Comparison of ENCODE assay signal across 14 cellular contexts in genomic region chr14:106210650-106211049, GRCh38.
DNase-seq lines count a peak whose midpoint lies in the region; ATAC-seq and TF ChIP-seq lines count a peak whose summit lies in the region.
"Had no signal": no experiment of that assay in that cellular context is flagged by ENCODE, and none has a peak within 500 bp of the region (broad histone marks: within the 10 kb centered on the region; RNA-seq: fewer than 3 reads in every experiment).

No MANE protein-coding gene starts in this region.

- peaks cover 37% of the 10 kb centered on the region for H3K4me1 Mint-ChIP-seq in Caco-2 (ENCODE audit: low read depth, unreplicated experiment)

- CTCF ChIA-PET in Caco-2 (lab: Charles Lee), result interaction anchor here (0.6 to 0.9 kb wide), 4 partner anchors 11 to 261 kb away, joined by 3 to 7 read pairs (median 4); no protein-coding TSS in a partner anchor

- intact Hi-C loops in Caco-2 (cut with micrococcal nuclease; ENCODE audit: unreplicated experiment), result loop anchor here (1.0 kb wide), 1 partner anchor 40 kb away; no protein-coding TSS in a partner anchor

- peaks cover 6% of the 10 kb centered on the region; the same call in 1 of the 2 replicates for H3K9me3 ChIP-seq in Caco-2
- no peaks in the 10 kb centered on the region for H3K9me3 ChIP-seq in OCI-LY3 (ENCODE audit: insufficient read depth, low read length)
- H3K9me3 ChIP-seq: adrenal gland, lower lobe of right lung had no signal

- TF ChIP-seq CTCF in Caco-2 (IDR thresholded peaks at IDR 0.05; ENCODE audit: insufficient read depth in 1 of 2, low read depth in 1 of 2, low read length in 1 of 2, severe bottlenecking in 1 of 2, unreplicated experiment in 1 of 2) (peak; percentile 21 to 50), GM12864 (IDR thresholded peaks at IDR 0.05; ENCODE audit: low read depth, low read length, missing control alignments) (peak; percentile 11), OCI-LY3 (IDR thresholded peaks at IDR 0.05; ENCODE audit: low read depth, low read length) (peak; percentile 39)

- H3K27ac ChIP-seq in OCI-LY3 (ENCODE audit: low read length), result no peak overlapping the region
- H3K27ac ChIP-seq: adrenal gland, GM23248, lower lobe of right lung, VCaP had no signal

- peaks cover 39% of the 10 kb centered on the region for H3K4me1 ChIP-seq in Caco-2
- H3K4me1 ChIP-seq in OCI-LY3 (ENCODE audit: low read length), result no peaks in the 10 kb centered on the region
- H3K4me1 ChIP-seq: adrenal gland, lower lobe of right lung had no signal

- no peak overlapping the region for H3K4me3 ChIP-seq in Caco-2 (ENCODE audit: low read depth, low read length)
- H3K4me3 ChIP-seq in GM12864 (ENCODE audit: low read depth, low read length), result no peak overlapping the region
- no peak overlapping the region for H3K4me3 ChIP-seq in OCI-LY3 (ENCODE audit: low read length)
- H3K4me3 ChIP-seq: adrenal gland, GM23248, lower lobe of right lung had no signal

- H3K27ac Mint-ChIP-seq in Caco-2 (ENCODE audit: unreplicated experiment), result peak overlapping the region; percentile 81

- H3K36me3 Mint-ChIP-seq in Caco-2 (ENCODE audit: insufficient read depth, unreplicated experiment), result peaks cover 30% of the 10 kb centered on the region

- no peak overlapping the region for H3K9ac ChIP-seq in OCI-LY3 (ENCODE audit: low read length)
- H3K9ac ChIP-seq: GM23248 had no signal

- H3K4me2 ChIP-seq in OCI-LY3 (ENCODE audit: low read length), result no peak overlapping the region

- no peaks in the 10 kb centered on the region for H3K27me3 Mint-ChIP-seq in Caco-2 (ENCODE audit: insufficient read depth, unreplicated experiment)

- no peaks in the 10 kb centered on the region for H3K79me2 ChIP-seq in OCI-LY3 (ENCODE audit: low read length)

- ATAC-seq in esophagus mucosa, result no peak
- ATAC-seq in GM18861 (IDR thresholded peaks at IDR 0.05; ENCODE audit: unreplicated experiment), result no peak

- POLR2A ChIA-PET in Caco-2 (lab: Charles Lee), result no interaction called here

- H3K4me3 Mint-ChIP-seq in Caco-2 (ENCODE audit: unreplicated experiment), result no peak overlapping the region

- H3K36me3 ChIP-seq in Caco-2 (ENCODE audit: control insufficient read depth, insufficient read depth, low read length), result no peaks in the 10 kb centered on the region
- no peaks in the 10 kb centered on the region for H3K36me3 ChIP-seq in OCI-LY3 (replicated peaks; ENCODE audit: low read depth, low read length)
- H3K36me3 ChIP-seq: adrenal gland, lower lobe of right lung had no signal

- no peaks in the 10 kb centered on the region for H3K27me3 ChIP-seq in Caco-2 (replicated peaks; ENCODE audit: control insufficient read depth, insufficient read depth, low read length)
- H3K27me3 ChIP-seq in OCI-LY3 (ENCODE audit: low read depth, low read length), result peaks cover 18% of the 10 kb centered on the region

- no peaks in the 10 kb centered on the region for H4K20me1 ChIP-seq in OCI-LY3 (ENCODE audit: insufficient read depth, low read length)

- BruUV-seq in Caco-2 (replicated peaks; lab: Mats Ljungman, UMichigan), result no TSS peak

- DNase-seq in Caco-2, result peak; percentile 59 to 64
- no peak for DNase-seq in GM12864 (ENCODE audit: low read depth)
- peak; percentile 2 for DNase-seq in cerebellar cortex (ENCODE audit: low spot score)
- no peak for DNase-seq in NCI-H187 treated with DMSO at 0.1 percent for 48 hours (lab: John Stamatoyannopoulos, UW)
- no peak for DNase-seq in NCI-H748 treated with DMSO at 0.1 percent for 48 hours (lab: John Stamatoyannopoulos, UW)
- DNase-seq: GM23248, lower lobe of right lung, occipital lobe, trophoblast cell had no signal

- H2AFZ ChIP-seq in OCI-LY3 (ENCODE audit: low read depth, low read length), result no peak overlapping the region
- H2AFZ ChIP-seq: GM23248 had no signal

- peaks cover 10% of the 10 kb centered on the region for H3K9me3 Mint-ChIP-seq in Caco-2 (ENCODE audit: unreplicated experiment)

Comparison
In these comparisons a context has a peak if more than half of its experiments do, and no peak if none do; other contexts are left out.
1. DNase-seq: peak in Caco-2 (2 of 2) and cerebellar cortex (single experiment); none in GM12864 (single experiment), NCI-H187 treated with DMSO at 0.1 percent for 48 hours (single experiment) and NCI-H748 treated with DMSO at 0.1 percent for 48 hours (single experiment).
2. Peak in every context shown above with its lines, with median percentiles within 50 percentile points of each other: CTCF ChIP-seq.